Comparison of ENCODE assay signal across 8 cellular contexts in genomic region chr1:92968138-92969032, GRCh38. TPM values are rescaled to one million over a fixed set of nuclear protein-coding genes. Genes with fewer than 3 reads are reported as not detected.
DNase-seq lines count a peak whose midpoint lies in the region; ATAC-seq, FAIRE-seq and TF ChIP-seq lines count a peak whose summit lies in the region.

No MANE protein-coding gene starts in this region.

- POLR2A ChIA-PET in K562 (lab: Yijun Ruan, JAX): interaction anchor here (0.8 kb wide), 1 partner anchor 137 kb away, joined by 4 read pairs; the partner anchor contains the start of gene RPL5

- intact Hi-C loops in K562 (cut with micrococcal nuclease): loop anchor here (1.0 kb wide), 1 partner anchor 26 kb away; no protein-coding TSS in a partner anchor

- H3K9me3 ChIP-seq in K562 (replicated peaks; ENCODE audit: control insufficient read depth, insufficient read depth, low read depth, low read length) (no peaks in the 10 kb centered on the region), neural progenitor cell (ENCODE audit: low read depth) (no peaks in the 10 kb centered on the region)

- H3K9ac ChIP-seq in KMS-11: no peak overlapping the region
- no peak overlapping the region for H3K9ac ChIP-seq in K562 (ENCODE audit: insufficient read depth in 1 of 2, low read depth in 2 of 2, low read length in 2 of 2)
- H3K9ac ChIP-seq in neural progenitor cell: no peak overlapping the region

- TF ChIP-seq CTCF in KMS-11 (conservative IDR thresholded peaks at IDR 0.05; ENCODE audit: low read depth, low read length) (peak; percentile 60; the same call in 1 of the 2 replicates), K562 (IDR thresholded peaks at IDR 0.05 in 2 of 3, conservative IDR thresholded peaks at IDR 0.05 in 1 of 3; ENCODE audit: insufficient read depth in 2 of 3, low read depth in 1 of 3, low read length in 3 of 3) (peak; percentile 27 to 59 (median 55); a peak in 5 of 6 replicates), neural progenitor cell (IDR thresholded peaks at IDR 0.05) (peak; percentile 60)

- BruUV-seq in K562 (replicated peaks; lab: Mats Ljungman, UMichigan): no TSS peak

- peaks cover 3% of the 10 kb centered on the region for H3K27me3 Mint-ChIP-seq in neural progenitor cell (ENCODE audit: insufficient read depth, low read depth)

- H3K27ac Mint-ChIP-seq in neural progenitor cell: no peak overlapping the region

- H4K20me1 ChIP-seq in KMS-11 (ENCODE audit: insufficient read depth) (no peaks in the 10 kb centered on the region), K562 (replicated peaks; ENCODE audit: control insufficient read depth, insufficient read depth, low read length) (no peaks in the 10 kb centered on the region), neural progenitor cell (ENCODE audit: low read depth) (no peaks in the 10 kb centered on the region)

- DNase-seq in NCI-H146 (lab: John Stamatoyannopoulos, UW) (peak; percentile 21), NCI-H146 treated with DMSO at 0.1 percent for 48 hours (lab: John Stamatoyannopoulos, UW; ENCODE audit: unreplicated experiment) (no peak), K562 (ENCODE audit: extremely low read depth in 1 of 4, low spot score in 3 of 4) (peak in 2 of 4 experiments; percentile 29 to 38), neural progenitor cell (ENCODE audit: low spot score) (peak; percentile 18), iPS-NIHi7 (ENCODE audit: extremely low spot score) (no peak)

- H3K9me3 Mint-ChIP-seq in neural progenitor cell: no peaks in the 10 kb centered on the region

- H3K36me3 Mint-ChIP-seq in neural progenitor cell: no peaks in the 10 kb centered on the region

- H2AFZ ChIP-seq in KMS-11 (ENCODE audit: low read depth) (no peak overlapping the region), K562 (ENCODE audit: low read depth, low read length) (no peak overlapping the region), neural progenitor cell (replicated peaks) (peak overlapping the region; percentile 5)

- 9% methylated on average over 2 of the region's 2 CpGs for WGBS in K562 (ENCODE audit: insufficient coverage, low coverage, missing lambda C conversion rate)

- TF ChIP-seq POLR2A in K562 (conservative IDR thresholded peaks at IDR 0.05): no peak

- no peak overlapping the region; the same call in 1 of the 2 replicates for H3K4me2 ChIP-seq in KMS-11
- no peak overlapping the region for H3K4me2 ChIP-seq in K562 (ENCODE audit: insufficient read depth, low read length)
- no peak overlapping the region for H3K4me2 ChIP-seq in neural progenitor cell

- ATAC-seq in GM19452 (IDR thresholded peaks at IDR 0.05; ENCODE audit: unreplicated experiment): peak; percentile 71
- peak; percentile 64 for ATAC-seq in K562
- ATAC-seq in GM21576 (IDR thresholded peaks at IDR 0.05; ENCODE audit: unreplicated experiment): no peak

- in situ Hi-C loops in K562 (cut with MboI): no loop called here

- no peaks in the 10 kb centered on the region for H3K9me1 ChIP-seq in K562 (ENCODE audit: control insufficient read depth, insufficient read depth, low read length)

- H3K79me2 ChIP-seq in KMS-11 (ENCODE audit: insufficient read depth, low read depth) (no peaks in the 10 kb centered on the region), K562 (ENCODE audit: control insufficient read depth, insufficient read depth, low read length) (no peaks in the 10 kb centered on the region), neural progenitor cell (ENCODE audit: low read depth) (no peaks in the 10 kb centered on the region)

- no peak overlapping the region for H3K27ac ChIP-seq in KMS-11
- no peak overlapping the region for H3K27ac ChIP-seq in K562 (ENCODE audit: extremely low read depth, low read depth, low read length)
- H3K27ac ChIP-seq in neural progenitor cell: no peak overlapping the region

- peak; percentile 49 for FAIRE-seq in K562 (lab: Jason Lieb, UNC)

- no peaks in the 10 kb centered on the region for H3K27me3 ChIP-seq in KMS-11 (ENCODE audit: insufficient read depth, low read depth)
- no peaks in the 10 kb centered on the region for H3K27me3 ChIP-seq in K562 (ENCODE audit: control insufficient read depth in 2 of 2, insufficient read depth in 2 of 2, low read length in 2 of 2)
- H3K27me3 ChIP-seq in neural progenitor cell: peaks cover 18% of the 10 kb centered on the region

- no peaks in the 10 kb centered on the region for H3K4me1 Mint-ChIP-seq in neural progenitor cell

- peak; percentile 47 to 74 for TF ChIP-seq RAD21 in K562 (CRISPR knock-in tag; conservative IDR thresholded peaks at IDR 0.05 in 1 of 2, IDR thresholded peaks at IDR 0.05 in 1 of 2)

- H3F3A ChIP-seq in neural progenitor cell (ENCODE audit: low read depth): peaks cover 4% of the 10 kb centered on the region

- CTCF ChIA-PET in K562 (lab: Yijun Ruan, JAX; ENCODE audit: low intra/inter-chr PET ratio): interaction anchor here (0.6 to 3.0 kb wide), 3 partner anchors 23 to 53 kb away, joined by 3 to 13 read pairs (median 3); no protein-coding TSS in a partner anchor

- H3K4me3 ChIP-seq in KMS-11 (IDR thresholded peaks at IDR 0.05; ENCODE audit: insufficient read depth, low read depth, low read length): no peak overlapping the region
- no peak overlapping the region for H3K4me3 ChIP-seq in K562
- no peak overlapping the region for H3K4me3 ChIP-seq in neural progenitor cell

- H3K4me3 Mint-ChIP-seq in neural progenitor cell: no peak overlapping the region

- TF ChIP-seq EP300 in K562 (IDR thresholded peaks at IDR 0.05; ENCODE audit: low read length): 0 out of 2 replicates have a peak, but pooled peaks have one; percentile 8

- H3K4me1 ChIP-seq in KMS-11 (ENCODE audit: low read depth, poor library complexity, severe bottlenecking): peaks cover 28% of the 10 kb centered on the region
- H3K4me1 ChIP-seq in K562 (replicated peaks in 1 of 2; ENCODE audit: control insufficient read depth in 2 of 2, insufficient read depth in 2 of 2, low read length in 2 of 2): peaks cover 5 to 30% of the 10 kb centered on the region in 2 experiments
- no peaks in the 10 kb centered on the region for H3K4me1 ChIP-seq in neural progenitor cell

- H3K36me3 ChIP-seq in KMS-11 (ENCODE audit: insufficient read depth) (no peaks in the 10 kb centered on the region), K562 (ENCODE audit: control insufficient read depth, insufficient read depth, low read length) (no peaks in the 10 kb centered on the region), neural progenitor cell (no peaks in the 10 kb centered on the region)

TF ChIP-seq in K562, 482 proteins besides CTCF, POLR2A, EP300 and RAD21 (continues in another document):
- 0 out of 2 replicates have a peak, but pooled peaks have one; percentile 18 for TF ChIP-seq NBN (IDR thresholded peaks at IDR 0.05; ENCODE audit: low read depth)
- no peak for TF ChIP-seq ADNP (tag; IDR thresholded peaks at IDR 0.05)
- no peak for TF ChIP-seq FOXA3 (CRISPR knock-in tag; conservative IDR thresholded peaks at IDR 0.05 in 1 of 2, IDR thresholded peaks at IDR 0.05 in 1 of 2)
- peak; percentile 40; the same call in 1 of the 2 replicates for TF ChIP-seq CBFA2T3 (IDR thresholded peaks at IDR 0.05)
- TF ChIP-seq HES1 (IDR thresholded peaks at IDR 0.05; ENCODE audit: low read depth): peak; percentile 49; the same call in 1 of the 2 replicates
- no peak for TF ChIP-seq WHSC1 (IDR thresholded peaks at IDR 0.05; ENCODE audit: low read length)
- TF ChIP-seq ATF3 (IDR thresholded peaks at IDR 0.05): no peak
- TF ChIP-seq ATF3 (CRISPR knock-in tag; conservative IDR thresholded peaks at IDR 0.05): 0 out of 2 replicates have a peak, but pooled peaks have one; percentile 26
- TF ChIP-seq SPI1 (IDR thresholded peaks at IDR 0.05; ENCODE audit: borderline replicate concordance, low read depth, low read length): peak; percentile 67; the same call in 1 of the 2 replicates

RNA-seq across cellular contexts. Expression of gene DIPK1A, which starts 7.1 kb away (rescaled TPM):
- 2.0 and 4.2 TPM in 2 replicates for total RNA-seq in K562 (2011; cell fraction: chromatin; rRNA removed; ENCODE audit: low replicate concordance)
- total RNA-seq in K562 (2011; cell fraction: nucleolus; rRNA removed): 1.5 and 1.7 TPM in 2 replicates
- 3.3 and 4.8 TPM in 2 replicates for total RNA-seq in K562 (2011; cell fraction: nucleoplasm; rRNA removed)
- 0.54 and 0.69 TPM in 2 replicates for total RNA-seq in K562 (2014; rRNA removed)
- total RNA-seq in K562 (2014; rRNA removed; fragmentation: Illumina TruSeq; extraction: Trizol): 1.3 and 1.9 TPM in 2 replicates
- total RNA-seq in K562 (2015; rRNA removed; fragmentation: Illumina TruSeq; extraction: Trizol): 1.1 and 1.2 TPM in 2 replicates
- total RNA-seq in K562 (2021): 1.3 TPM in 2 replicates
- polyA plus RNA-seq in K562 (2011; rRNA removed): 1.4 and 2.0 TPM in 2 replicates
- 0.19 and 0.84 TPM in 2 replicates for polyA plus RNA-seq in K562 (2011; cell fraction: cytosol; rRNA removed)
- 0.51 TPM in 2 replicates for polyA plus RNA-seq in K562 (2011; cell fraction: nucleus; rRNA removed)
- polyA plus RNA-seq in K562 (2012): 2.6 and 3.5 TPM in 2 replicates
- polyA plus RNA-seq in K562 (2014; fragmentation: Illumina TruSeq; extraction: Trizol): 1.5 TPM in 2 replicates
- polyA plus RNA-seq in K562 (2014; fragmentation: Nextera tagmentation; extraction: Ambion mirVana): 1 to 10 TPM; 2.4 to 2.5 TPM
- 0.65 and 0.91 TPM in 2 replicates for polyA plus RNA-seq in K562 (2014; rRNA removed)
- polyA minus RNA-seq in K562 (2011; rRNA and poly(A)+ RNA removed): 2.1 and 2.7 TPM in 2 replicates
- polyA minus RNA-seq in K562 (2011; cell fraction: cytosol; rRNA and poly(A)+ RNA removed): 0.73 and 0.76 TPM in 2 replicates
- 0.56 and 0.67 TPM in 2 replicates for polyA minus RNA-seq in K562 (2011; cell fraction: nucleus; rRNA and poly(A)+ RNA removed)
- 3.6 and 3.8 TPM in 2 replicates for total RNA-seq in neural progenitor cell (ENCODE audit: low replicate concordance)

Comparison
In these comparisons a context has a peak if more than half of its experiments do, and no peak if none do; other contexts are left out.
1. DNase-seq: peak in NCI-H146 (single experiment) and neural progenitor cell (single experiment); none in NCI-H146 treated with DMSO at 0.1 percent for 48 hours (single experiment) and iPS-NIHi7 (single experiment).
2. Peak in every context shown above with its lines, with median percentiles within 50 percentile points of each other: CTCF ChIP-seq.